Comparison of ENCODE assay signal across 20 cellular contexts in genomic region chr18:9665311-9665710, GRCh38.
"Had no signal": no experiment of that assay in that cellular context is flagged by ENCODE, and none has a peak within 500 bp of the region (broad histone marks: within the 10 kb centered on the region; RNA-seq: fewer than 3 reads in every experiment).

No MANE protein-coding gene starts in this region.

- H3K27me3 Mint-ChIP-seq: activated naive CD8-positive, alpha-beta T cell treated with anti-CD3 and anti-CD28 coated beads, Interleukin-2, amount 50 U/mL, for 24 hours had no signal

- H3K4me1 ChIP-seq: ascending aorta, colonic mucosa, esophagus muscularis mucosa, right atrium auricular region, suprapubic skin had no signal

- H3K27me3 ChIP-seq: ascending aorta, colonic mucosa, esophagus muscularis mucosa, right atrium auricular region, suprapubic skin had no signal

- H3K9me3 ChIP-seq: ascending aorta, colonic mucosa, esophagus muscularis mucosa, right atrium auricular region, suprapubic skin had no signal

- H3K36me3 ChIP-seq: ascending aorta, colonic mucosa, esophagus muscularis mucosa, right atrium auricular region, suprapubic skin had no signal

- H3K4me3 Mint-ChIP-seq: activated naive CD8-positive, alpha-beta T cell treated with anti-CD3 and anti-CD28 coated beads, Interleukin-2, amount 50 U/mL, for 24 hours; activated T-helper 17 cell treated with anti-CD3 and anti-CD28 coated beads, Interleukin-2, amount 50 U/mL, for 72 hours; naive thymus-derived CD4-positive, alpha-beta T cell; T-cell had no signal

- H3K36me3 Mint-ChIP-seq: naive thymus-derived CD4-positive, alpha-beta T cell; T-cell had no signal

- H3K4me1 Mint-ChIP-seq: activated naive CD8-positive, alpha-beta T cell treated with anti-CD3 and anti-CD28 coated beads, Interleukin-2, amount 50 U/mL, for 24 hours; activated T-helper 17 cell treated with anti-CD3 and anti-CD28 coated beads, Interleukin-2, amount 50 U/mL, for 72 hours; naive thymus-derived CD4-positive, alpha-beta T cell; T-cell had no signal

- H3K27ac ChIP-seq: ascending aorta, colonic mucosa, esophagus muscularis mucosa, right atrium auricular region, SK-N-MC, skin epidermis, suprapubic skin had no signal

- DNase-seq: activated CD4-positive, alpha-beta T cell treated with anti-CD3 and anti-CD28 coated beads for 1 hour; activated CD4-positive, alpha-beta T cell treated with anti-CD3 and anti-CD28 coated beads, Interleukin-2, amount 50 U/mL, for 48 hours; activated naive CD4-positive, alpha-beta T cell treated with Interleukin-2 at 50 U/mL for 16 hours; activated naive CD8-positive, alpha-beta T cell treated with anti-CD3 and anti-CD28 coated beads, Interleukin-2, amount 50 U/mL, for 24 hours; colonic mucosa; hippocampal formation; naive thymus-derived CD4-positive, alpha-beta T cell; posterior cingulate gyrus; stimulated activated CD4-positive, alpha-beta T cell treated with anti-CD3 and anti-CD28 coated beads, Interleukin-4, amount 100 ng/mL, for 24 hours; stimulated activated naive CD8-positive, alpha-beta T cell treated with anti-CD3 and anti-CD28 coated beads, Interleukin-15, Interleukin-2, amounts not matched to agents 100 U/mL and 50 U/mL, for 24 hours; T-cell; T1000 had no signal

- H3K9me3 Mint-ChIP-seq: activated naive CD8-positive, alpha-beta T cell treated with anti-CD3 and anti-CD28 coated beads, Interleukin-2, amount 50 U/mL, for 24 hours; activated T-helper 17 cell treated with anti-CD3 and anti-CD28 coated beads, Interleukin-2, amount 50 U/mL, for 72 hours; naive thymus-derived CD4-positive, alpha-beta T cell; T-cell had no signal

- H3K4me3 ChIP-seq: ascending aorta, colonic mucosa, esophagus muscularis mucosa, lung, right atrium auricular region, SK-N-MC, skin epidermis, suprapubic skin had no signal

- H3K27ac Mint-ChIP-seq: activated naive CD8-positive, alpha-beta T cell treated with anti-CD3 and anti-CD28 coated beads, Interleukin-2, amount 50 U/mL, for 24 hours; activated T-helper 17 cell treated with anti-CD3 and anti-CD28 coated beads, Interleukin-2, amount 50 U/mL, for 72 hours; naive thymus-derived CD4-positive, alpha-beta T cell; T-cell had no signal

- ATAC-seq: activated naive CD8-positive, alpha-beta T cell treated with anti-CD3 and anti-CD28 coated beads, Interleukin-2, amount 50 U/mL, for 24 hours; activated T-helper 17 cell treated with anti-CD3 and anti-CD28 coated beads, Interleukin-2, amount 50 U/mL, for 72 hours; naive thymus-derived CD4-positive, alpha-beta T cell; stimulated activated naive CD8-positive, alpha-beta T cell treated with anti-CD3 and anti-CD28 coated beads, Interleukin-15, Interleukin-2, amounts not matched to agents 100 U/mL and 50 U/mL, for 24 hours; T-cell had no signal
